In genomic region chr3:66270726-66271125, GRCh38 we compare ENCODE assay signal across 1 cellular context.
TF ChIP-seq lines count a peak whose summit lies in the region.

No MANE protein-coding gene starts in this region.

TF ChIP-seq in HepG2, 621 proteins besides CTCF, POLR2A, EP300 and RAD21 (continued from another document):
- TF ChIP-seq ZNF207 (IDR thresholded peaks at IDR 0.05; ENCODE audit: borderline replicate concordance) (no peak), KLF6 (CRISPR knock-in tag; IDR thresholded peaks at IDR 0.05) (no peak), ZNF652 (CRISPR knock-in tag; IDR thresholded peaks at IDR 0.05; ENCODE audit: borderline replicate concordance, low read depth) (no peak), ZNF768 (CRISPR knock-in tag; IDR thresholded peaks at IDR 0.05) (no peak), ZSCAN30 (CRISPR knock-in tag; IDR thresholded peaks at IDR 0.05) (no peak), RAD51 (IDR thresholded peaks at IDR 0.05; ENCODE audit: borderline replicate concordance) (no peak), ZNF253 (CRISPR knock-in tag; IDR thresholded peaks at IDR 0.05; ENCODE audit: borderline replicate concordance) (no peak), SIX4 (CRISPR knock-in tag; IDR thresholded peaks at IDR 0.05) (0 out of 2 replicates have a peak, but pooled peaks have one; percentile 43), SAP130 (CRISPR knock-in tag; IDR thresholded peaks at IDR 0.05; ENCODE audit: low read depth) (no peak), ZNF484 (CRISPR knock-in tag; IDR thresholded peaks at IDR 0.05; ENCODE audit: borderline replicate concordance, low read depth) (no peak), MTA3 (CRISPR knock-in tag; IDR thresholded peaks at IDR 0.05) (no peak), ZNF737 (CRISPR knock-in tag; IDR thresholded peaks at IDR 0.05; ENCODE audit: borderline replicate concordance) (no peak), FOXP1 (IDR thresholded peaks at IDR 0.05) (no peak), FOXP1 (CRISPR knock-in tag; IDR thresholded peaks at IDR 0.05) (no peak), PRPF4 (IDR thresholded peaks at IDR 0.05; ENCODE audit: low read depth, low read length, poor library complexity, severe bottlenecking) (no peak), ZNF138 (CRISPR knock-in tag; IDR thresholded peaks at IDR 0.05; ENCODE audit: low read depth) (no peak), FOXA1 (IDR thresholded peaks at IDR 0.05) (no peak), FOXA1 (CRISPR knock-in tag; IDR thresholded peaks at IDR 0.05) (no peak), PHF5A (CRISPR knock-in tag; IDR thresholded peaks at IDR 0.05; ENCODE audit: low read depth, unreplicated experiment) (no peak)
- TF ChIP-seq, protein P1, sequence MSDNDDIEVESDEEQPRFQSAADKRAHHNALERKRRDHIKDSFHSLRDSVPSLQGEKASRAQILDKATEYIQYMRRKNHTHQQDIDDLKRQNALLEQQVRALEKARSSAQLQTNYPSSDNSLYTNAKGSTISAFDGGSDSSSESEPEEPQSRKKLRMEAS (IDR thresholded peaks at IDR 0.05) = no peak
- TF ChIP-seq, protein P2, sequence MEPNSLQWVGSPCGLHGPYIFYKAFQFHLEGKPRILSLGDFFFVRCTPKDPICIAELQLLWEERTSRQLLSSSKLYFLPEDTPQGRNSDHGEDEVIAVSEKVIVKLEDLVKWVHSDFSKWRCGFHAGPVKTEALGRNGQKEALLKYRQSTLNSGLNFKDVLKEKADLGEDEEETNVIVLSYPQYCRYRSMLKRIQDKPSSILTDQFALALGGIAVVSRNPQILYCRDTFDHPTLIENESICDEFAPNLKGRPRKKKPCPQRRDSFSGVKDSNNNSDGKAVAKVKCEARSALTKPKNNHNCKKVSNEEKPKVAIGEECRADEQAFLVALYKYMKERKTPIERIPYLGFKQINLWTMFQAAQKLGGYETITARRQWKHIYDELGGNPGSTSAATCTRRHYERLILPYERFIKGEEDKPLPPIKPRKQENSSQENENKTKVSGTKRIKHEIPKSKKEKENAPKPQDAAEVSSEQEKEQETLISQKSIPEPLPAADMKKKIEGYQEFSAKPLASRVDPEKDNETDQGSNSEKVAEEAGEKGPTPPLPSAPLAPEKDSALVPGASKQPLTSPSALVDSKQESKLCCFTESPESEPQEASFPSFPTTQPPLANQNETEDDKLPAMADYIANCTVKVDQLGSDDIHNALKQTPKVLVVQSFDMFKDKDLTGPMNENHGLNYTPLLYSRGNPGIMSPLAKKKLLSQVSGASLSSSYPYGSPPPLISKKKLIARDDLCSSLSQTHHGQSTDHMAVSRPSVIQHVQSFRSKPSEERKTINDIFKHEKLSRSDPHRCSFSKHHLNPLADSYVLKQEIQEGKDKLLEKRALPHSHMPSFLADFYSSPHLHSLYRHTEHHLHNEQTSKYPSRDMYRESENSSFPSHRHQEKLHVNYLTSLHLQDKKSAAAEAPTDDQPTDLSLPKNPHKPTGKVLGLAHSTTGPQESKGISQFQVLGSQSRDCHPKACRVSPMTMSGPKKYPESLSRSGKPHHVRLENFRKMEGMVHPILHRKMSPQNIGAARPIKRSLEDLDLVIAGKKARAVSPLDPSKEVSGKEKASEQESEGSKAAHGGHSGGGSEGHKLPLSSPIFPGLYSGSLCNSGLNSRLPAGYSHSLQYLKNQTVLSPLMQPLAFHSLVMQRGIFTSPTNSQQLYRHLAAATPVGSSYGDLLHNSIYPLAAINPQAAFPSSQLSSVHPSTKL (CRISPR knock-in tag; IDR thresholded peaks at IDR 0.05) = 0 out of 2 replicates have a peak, but pooled peaks have one; percentile 22
